ENCODE assay signal across 15 cellular contexts in the genomic region with DNA sequence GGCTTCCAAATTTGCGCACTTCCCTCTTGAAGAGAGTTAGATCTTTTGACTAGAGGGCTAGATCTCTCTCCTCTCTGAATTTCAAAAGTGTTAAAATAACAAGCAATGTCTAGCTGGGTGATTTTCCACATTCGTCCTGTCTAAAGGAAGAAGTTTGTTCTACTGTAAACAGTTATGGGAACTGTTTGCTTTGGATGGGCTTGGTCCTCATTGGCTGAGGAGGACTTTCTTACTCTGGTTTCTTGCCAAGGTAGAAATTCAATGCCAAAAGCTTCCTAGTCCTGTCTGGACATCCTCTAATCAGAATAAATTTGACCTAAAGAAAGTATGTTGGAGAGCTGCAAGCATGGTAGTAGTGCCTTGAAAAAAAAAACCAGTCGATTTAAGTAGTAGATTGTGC. TPM values are rescaled to one million over a fixed set of nuclear protein-coding genes. Genes with fewer than 3 reads are reported as not detected.
DNase-seq lines count a peak whose midpoint lies in the region; ATAC-seq and TF ChIP-seq lines count a peak whose summit lies in the region.
"Had no signal": no experiment of that assay in that cellular context is flagged by ENCODE, and none has a peak within 500 bp of the region (broad histone marks: within the 10 kb centered on the region; RNA-seq: fewer than 3 reads in every experiment).

No MANE protein-coding gene starts in this region.

- no peaks in the 10 kb centered on the region for H3K36me3 ChIP-seq in KOPT-K1 (ENCODE audit: insufficient read depth, low read length)
- H3K36me3 ChIP-seq in breast epithelium = no peaks in the 10 kb centered on the region
- H3K36me3 ChIP-seq in sigmoid colon = no peaks in the 10 kb centered on the region
- H3K36me3 ChIP-seq in smooth muscle cell (ENCODE audit: low read depth) = no peaks in the 10 kb centered on the region
- H3K36me3 ChIP-seq: BE2C had no signal

- H3K27me3 ChIP-seq in breast epithelium (no peaks in the 10 kb centered on the region), right cardiac atrium (ENCODE audit: control insufficient read depth, insufficient read depth) (no peaks in the 10 kb centered on the region), sigmoid colon (no peaks in the 10 kb centered on the region), smooth muscle cell (ENCODE audit: low read depth) (no peaks in the 10 kb centered on the region)
- H3K27me3 ChIP-seq: BE2C, dorsolateral prefrontal cortex had no signal

- H3K4me1 ChIP-seq in breast epithelium (peaks cover 0 to 21% of the 10 kb centered on the region in 2 donors), right cardiac atrium (ENCODE audit: control insufficient read depth, insufficient read depth, low read length) (peaks cover 4% of the 10 kb centered on the region), sigmoid colon (peaks cover 0 to 31% (median 27%) of the 10 kb centered on the region in 4 donors), smooth muscle cell (ENCODE audit: low read depth) (peaks cover 24% of the 10 kb centered on the region)

- no peak overlapping the region for H3K4me2 ChIP-seq in smooth muscle cell

- DNase-seq in breast epithelium (ENCODE audit: low spot score in 2 of 2) (no peak), right cardiac atrium (no peak), sigmoid colon (no peak), medulla oblongata (ENCODE audit: extremely low spot score) (no peak), activated T-cell treated with anti-CD3 and anti-CD28 coated beads for 4 hours (no peak), smooth muscle cell (lab: John Stamatoyannopoulos, UW; ENCODE audit: unreplicated experiment) (no peak)
- DNase-seq in activated CD4-positive, CD25-positive, alpha-beta regulatory T cell treated with anti-CD3 and anti-CD28 coated beads, Interleukin-2, amount 50 U/mL, for 72 hours = no peak
- DNase-seq: activated naive CD8-positive, alpha-beta T cell treated with anti-CD3 and anti-CD28 coated beads for 36 hours; BE2C; dorsolateral prefrontal cortex; NCI-H1048; NCI-H510A treated with DMSO at 0.1 percent for 48 hours; nucleus accumbens; stimulated activated naive CD4-positive, alpha-beta T cell had no signal

- peak overlapping the region; percentile 97 for H3K27ac ChIP-seq in KOPT-K1 (ENCODE audit: low read depth, low read length, poor library complexity, severe bottlenecking)
- H3K27ac ChIP-seq in breast epithelium = peak overlapping the region; percentile 64 to 92
- H3K27ac ChIP-seq in right cardiac atrium (ENCODE audit: low read length) = no peak overlapping the region
- peak overlapping the region; percentile 56 to 74 (median 60) for H3K27ac ChIP-seq in sigmoid colon
- H3K27ac ChIP-seq in smooth muscle cell (ENCODE audit: low read depth) = no peak overlapping the region

- no peaks in the 10 kb centered on the region for H3K9me3 ChIP-seq in KOPT-K1 (ENCODE audit: insufficient read depth, low read length, poor library complexity, severe bottlenecking)
- no peaks in the 10 kb centered on the region for H3K9me3 ChIP-seq in breast epithelium
- no peaks in the 10 kb centered on the region for H3K9me3 ChIP-seq in right cardiac atrium (ENCODE audit: control insufficient read depth, low read length)
- H3K9me3 ChIP-seq in sigmoid colon = no peaks in the 10 kb centered on the region
- no peaks in the 10 kb centered on the region for H3K9me3 ChIP-seq in smooth muscle cell (replicated peaks; ENCODE audit: low read depth)
- H3K9me3 ChIP-seq: BE2C had no signal

- peak; percentile 77 to 78 for ATAC-seq in right cardiac atrium

- H4K20me1 ChIP-seq in smooth muscle cell (ENCODE audit: low read depth) = no peaks in the 10 kb centered on the region

- no peak overlapping the region for H3K9ac ChIP-seq in smooth muscle cell (ENCODE audit: low read depth)

- intact Hi-C loops in breast epithelium (cut with DNase I; ENCODE audit: low total_unique reads) = no loop called here
- intact Hi-C loops in right cardiac atrium (cut with DNase I) = no loop called here
- intact Hi-C loops in sigmoid colon (cut with DNase I) = loop anchor here (5.0 kb wide), 2 partner anchors 45 to 70 kb away; a partner anchor contains a TSS

- H3K4me3 ChIP-seq in breast epithelium (no peak overlapping the region), right cardiac atrium (ENCODE audit: low read length) (no peak overlapping the region), sigmoid colon (no peak overlapping the region), smooth muscle cell (no peak overlapping the region)
- H3K4me3 ChIP-seq: dorsolateral prefrontal cortex had no signal

- 50% methylated on average over 3 of the region's 3 CpGs for WGBS in right cardiac atrium
- WGBS in sigmoid colon, 2 donors = 13 to 50% methylated on average over 3 of the region's 3 CpGs
- 77% methylated on average over 3 of the region's 3 CpGs for whole genome bisulfite sequencing in smooth muscle cell (ENCODE audit: low lambda C conversion rate)

- TF ChIP-seq CTCF in breast epithelium (IDR thresholded peaks at IDR 0.05) (no peak), sigmoid colon (IDR thresholded peaks at IDR 0.05) (no peak), smooth muscle cell (IDR thresholded peaks at IDR 0.05; ENCODE audit: borderline replicate concordance, insufficient read depth, poor library complexity, severe bottlenecking) (no peak)

- H3K79me2 ChIP-seq in smooth muscle cell (ENCODE audit: low read depth) = no peaks in the 10 kb centered on the region

- TF ChIP-seq POLR2A in breast epithelium (IDR thresholded peaks at IDR 0.05) = no peak
- no peak for TF ChIP-seq POLR2A in sigmoid colon (IDR thresholded peaks at IDR 0.05)

- no peak overlapping the region for H2AFZ ChIP-seq in smooth muscle cell (ENCODE audit: low read depth)

- no peak for TF ChIP-seq EP300 in sigmoid colon (IDR thresholded peaks at IDR 0.05)

- H3F3A ChIP-seq in smooth muscle cell (ENCODE audit: low read depth) = peaks cover 4% of the 10 kb centered on the region

RNA-seq across cellular contexts. Expression of a gene that starts 47.4 kb away (rescaled TPM):
- total RNA-seq in breast epithelium (10 to 100 TPM; 33.0 to 66.9 (median 62.3) TPM), right cardiac atrium (10 to 100 TPM; 18.4 to 32.2 (median 22.3) TPM), sigmoid colon (10 to 100 TPM; 11.8 to 19.9 (median 14.4) TPM), smooth muscle cell (15.1 and 22.3 TPM in 2 replicates)
- polyA plus RNA-seq in right cardiac atrium (4.2 TPM), sigmoid colon (1 to 10 TPM; 4.8 to 7.9 (median 7.4) TPM), smooth muscle cell (6.8 and 8.5 TPM in 2 replicates)

Comparison
In these comparisons a context has a peak if more than half of its experiments do, and no peak if none do; other contexts are left out.
1. H3K27ac ChIP-seq: peak in KOPT-K1 (single experiment), breast epithelium (2 of 2) and sigmoid colon (4 of 4); none in right cardiac atrium (single experiment) and smooth muscle cell (single experiment).